Comparison of ENCODE assay signal across 8 cellular contexts in genomic region chr15:66390670-66391069, GRCh38. TPM values are rescaled to one million over a fixed set of nuclear protein-coding genes. Genes with fewer than 3 reads are reported as not detected.
A peak's percentile ranks its signal among the peaks of the same experiment; 100 is the strongest.
DNase-seq lines count a peak whose midpoint lies in the region; ATAC-seq lines count a peak whose summit lies in the region.
"Had no signal": no experiment of that assay in that cellular context is flagged by ENCODE, and none has a peak within 500 bp of the region (broad histone marks: within the 10 kb centered on the region; RNA-seq: fewer than 3 reads in every experiment).

No MANE protein-coding gene starts in this region.

- ATAC-seq in GM18502 (IDR thresholded peaks at IDR 0.05; ENCODE audit: poor library complexity, unreplicated experiment) (peak; percentile 27), HG02884 (IDR thresholded peaks at IDR 0.05; ENCODE audit: unreplicated experiment) (no peak), HG02938 (IDR thresholded peaks at IDR 0.05; ENCODE audit: unreplicated experiment) (no peak)

- no peaks in the 10 kb centered on the region for H3K27me3 Mint-ChIP-seq in activated naive CD8-positive, alpha-beta T cell treated with anti-CD3 and anti-CD28 coated beads for 36 hours

- H3K9me3 Mint-ChIP-seq in activated naive CD8-positive, alpha-beta T cell treated with anti-CD3 and anti-CD28 coated beads for 36 hours = no peaks in the 10 kb centered on the region

- DNase-seq in NAMALWA (ENCODE audit: low spot score) (peak; percentile 71), renal cortical epithelial cell (ENCODE audit: low read depth) (peak; percentile 46), 8988T (no peak)
- no peak for DNase-seq in activated naive CD8-positive, alpha-beta T cell treated with anti-CD3 and anti-CD28 coated beads for 36 hours
- DNase-seq: KG1 had no signal

- H3K4me1 Mint-ChIP-seq in activated naive CD8-positive, alpha-beta T cell treated with anti-CD3 and anti-CD28 coated beads for 36 hours = peaks cover 61% of the 10 kb centered on the region

- H3K36me3 Mint-ChIP-seq in activated naive CD8-positive, alpha-beta T cell treated with anti-CD3 and anti-CD28 coated beads for 36 hours = peaks cover 73% of the 10 kb centered on the region

- peak overlapping the region; percentile 95 for H3K4me3 Mint-ChIP-seq in activated naive CD8-positive, alpha-beta T cell treated with anti-CD3 and anti-CD28 coated beads for 36 hours

- H3K27ac Mint-ChIP-seq in activated naive CD8-positive, alpha-beta T cell treated with anti-CD3 and anti-CD28 coated beads for 36 hours = peak overlapping the region; percentile 82

RNA-seq across cellular contexts. Expression of gene MAP2K1, which starts 4.0 kb away (rescaled TPM):
- 100 to 1,000 TPM; 103 to 108 TPM for total RNA-seq in activated naive CD8-positive, alpha-beta T cell treated with anti-CD3 and anti-CD28 coated beads for 36 hours
- 53.3 and 63.9 TPM in 2 replicates for total RNA-seq in renal cortical epithelial cell

RNA-seq across cellular contexts. Expression of gene TIPIN, which starts 34.2 kb away (rescaled TPM):
- 10 to 100 TPM; 78.4 to 78.7 TPM for total RNA-seq in activated naive CD8-positive, alpha-beta T cell treated with anti-CD3 and anti-CD28 coated beads for 36 hours
- 8.7 and 9.4 TPM in 2 replicates for total RNA-seq in renal cortical epithelial cell

Comparison
In these comparisons a context has a peak if more than half of its experiments do, and no peak if none do; other contexts are left out.
1. DNase-seq: peak in NAMALWA (single experiment) and renal cortical epithelial cell (single experiment); none in activated naive CD8-positive, alpha-beta T cell treated with anti-CD3 and anti-CD28 coated beads for 36 hours (single experiment) and 8988T (single experiment).